ENCODE assay signal across 8 cellular contexts in genomic region chr4:159175165-159175988, GRCh38.
DNase-seq lines count a peak whose midpoint lies in the region; ATAC-seq and TF ChIP-seq lines count a peak whose summit lies in the region.

No MANE protein-coding gene starts in this region.

- no peak for TF ChIP-seq EP300 in upper lobe of left lung (IDR thresholded peaks at IDR 0.05)

- H3K79me2 ChIP-seq in parathyroid adenoma, result peaks cover 9% of the 10 kb centered on the region

- DNase-seq in G401 (ENCODE audit: low spot score) (peak; percentile 91), H4 (ENCODE audit: low spot score) (peak; percentile 91), RWPE2 (ENCODE audit: low spot score) (peak; percentile 72), glomerular endothelial cell (ENCODE audit: extremely low read depth, low read depth, low spot score) (peak; percentile 81), upper lobe of left lung (peak in 1 of 2 donors; percentile 72)
- peak; percentile 52 for DNase-seq in activated naive CD4-positive, alpha-beta T cell treated with Interleukin-2 at 50 U/mL for 16 hours

- H3K27ac ChIP-seq in RWPE2 (ENCODE audit: poor library complexity, severe bottlenecking) (peak overlapping the region; percentile 68), parathyroid adenoma (no peak overlapping the region), upper lobe of left lung (peak overlapping the region; percentile 10 to 70 (median 55))

- TF ChIP-seq CTCF in LNCAP (IDR thresholded peaks at IDR 0.05) (peak; percentile 63), RWPE2 (IDR thresholded peaks at IDR 0.05; ENCODE audit: poor library complexity, severe bottlenecking) (peak; percentile 94), parathyroid adenoma (IDR thresholded peaks at IDR 0.05) (peak; percentile 81), upper lobe of left lung (IDR thresholded peaks at IDR 0.05) (peak; percentile 76 to 83 (median 80))

- H3K27me3 ChIP-seq in RWPE2 (ENCODE audit: insufficient read depth, poor library complexity, severe bottlenecking), result no peaks in the 10 kb centered on the region
- H3K27me3 ChIP-seq in parathyroid adenoma (ENCODE audit: control insufficient read depth, insufficient read depth, low read length), result no peaks in the 10 kb centered on the region
- H3K27me3 ChIP-seq in upper lobe of left lung, result no peaks in the 10 kb centered on the region

- 7 to 12% methylated on average over 12 of the region's 12 CpGs for WGBS in upper lobe of left lung, 2 donors

- H3K36me3 ChIP-seq in RWPE2 (ENCODE audit: low read depth) (no peaks in the 10 kb centered on the region), parathyroid adenoma (ENCODE audit: control insufficient read depth, insufficient read depth, low read length) (no peaks in the 10 kb centered on the region), upper lobe of left lung (no peaks in the 10 kb centered on the region)

- TF ChIP-seq POLR2A in upper lobe of left lung (IDR thresholded peaks at IDR 0.05), result no peak

- H3K4me3 ChIP-seq in RWPE2 (ENCODE audit: severe bottlenecking) (peak overlapping the region; percentile 19), parathyroid adenoma (ENCODE audit: low read depth, low read length) (no peak overlapping the region), upper lobe of left lung (peak overlapping the region in 1 of 4 donors; percentile 9)

- H3K4me1 ChIP-seq in RWPE2 (ENCODE audit: insufficient read depth, poor library complexity, severe bottlenecking) (peaks cover 11% of the 10 kb centered on the region), parathyroid adenoma (no peaks in the 10 kb centered on the region), upper lobe of left lung (peaks cover 53 to 70% (median 66%) of the 10 kb centered on the region in 4 donors)

- no peak overlapping the region for H3K4me2 ChIP-seq in parathyroid adenoma (ENCODE audit: low read length)

- in situ Hi-C loops in G401 (cut with HindIII; ENCODE audit: low sequenced_read_pairs), result no loop called here

- no peak overlapping the region for H3K9ac ChIP-seq in parathyroid adenoma

- H2AFZ ChIP-seq in parathyroid adenoma, result no peak overlapping the region

- no peaks in the 10 kb centered on the region for H3K9me3 ChIP-seq in RWPE2 (ENCODE audit: severe bottlenecking)
- H3K9me3 ChIP-seq in parathyroid adenoma (ENCODE audit: control insufficient read depth, low read length), result no peaks in the 10 kb centered on the region
- H3K9me3 ChIP-seq in upper lobe of left lung, result no peaks in the 10 kb centered on the region

- ATAC-seq in RWPE2 (ENCODE audit: low read depth), result peak; percentile 92
- peak; percentile 90 to 91 for ATAC-seq in upper lobe of left lung (ENCODE audit: low FRiP score in 2 of 2)
